Comparison of ENCODE assay signal across 19 cellular contexts in genomic region chr3:106275592-106275991, GRCh38.
"Had no signal": no experiment of that assay in that cellular context is flagged by ENCODE, and none has a peak within 500 bp of the region (broad histone marks: within the 10 kb centered on the region; RNA-seq: fewer than 3 reads in every experiment).

No MANE protein-coding gene starts in this region.

- DNase-seq: activated CD4-positive, alpha-beta memory T cell treated with anti-CD3 and anti-CD28 coated beads, Interleukin-2, amount 10 ng/mL, durations not matched to agents 7 days and 5 days; activated CD4-positive, alpha-beta T cell treated with anti-CD3 and anti-CD28 coated beads, Interleukin-2, amount 10 ng/mL, durations not matched to agents 7 days and 5 days; activated CD8-positive, alpha-beta memory T cell treated with anti-CD3 and anti-CD28 coated beads, Interleukin-2, amount 10 ng/mL, durations not matched to agents 7 days and 5 days; activated naive CD4-positive, alpha-beta T cell treated with anti-CD3 and anti-CD28 coated beads, Interleukin-2, amount 50 U/mL, for 16 hours; activated T-cell treated with anti-CD3 and anti-CD28 coated beads, Interleukin-2, amount 50 U/mL, for 24 hours; amygdala; MG63; NCI-H1105 treated with DMSO at 0.1 percent for 48 hours; NCI-H1436 treated with DMSO at 0.1 percent for 48 hours; NCI-H187; NCI-H2081; NCI-H446; NCI-H524; Peyer's patch; SHP77; SW 1271 had no signal

- H3K27ac Mint-ChIP-seq: activated CD4-positive, alpha-beta memory T cell treated with anti-CD3 and anti-CD28 coated beads, Interleukin-2, amount 10 ng/mL, durations not matched to agents 7 days and 5 days; activated CD4-positive, alpha-beta T cell treated with anti-CD3 and anti-CD28 coated beads, Interleukin-2, amount 10 ng/mL, durations not matched to agents 7 days and 5 days; activated CD8-positive, alpha-beta memory T cell treated with anti-CD3 and anti-CD28 coated beads, Interleukin-2, amount 10 ng/mL, durations not matched to agents 7 days and 5 days; activated T-cell treated with anti-CD3 and anti-CD28 coated beads, Interleukin-2, amount 50 U/mL, for 24 hours had no signal

- H3K4me3 Mint-ChIP-seq: activated CD4-positive, alpha-beta memory T cell treated with anti-CD3 and anti-CD28 coated beads, Interleukin-2, amount 10 ng/mL, durations not matched to agents 7 days and 5 days; activated CD4-positive, alpha-beta T cell treated with anti-CD3 and anti-CD28 coated beads, Interleukin-2, amount 10 ng/mL, durations not matched to agents 7 days and 5 days; activated CD8-positive, alpha-beta memory T cell treated with anti-CD3 and anti-CD28 coated beads, Interleukin-2, amount 10 ng/mL, durations not matched to agents 7 days and 5 days; activated T-cell treated with anti-CD3 and anti-CD28 coated beads, Interleukin-2, amount 50 U/mL, for 24 hours; brain had no signal

- H3K27me3 Mint-ChIP-seq: activated CD4-positive, alpha-beta memory T cell treated with anti-CD3 and anti-CD28 coated beads, Interleukin-2, amount 10 ng/mL, durations not matched to agents 7 days and 5 days; activated CD4-positive, alpha-beta T cell treated with anti-CD3 and anti-CD28 coated beads, Interleukin-2, amount 10 ng/mL, durations not matched to agents 7 days and 5 days; activated CD8-positive, alpha-beta memory T cell treated with anti-CD3 and anti-CD28 coated beads, Interleukin-2, amount 10 ng/mL, durations not matched to agents 7 days and 5 days; activated T-cell treated with anti-CD3 and anti-CD28 coated beads, Interleukin-2, amount 50 U/mL, for 24 hours; brain had no signal

- H3K36me3 Mint-ChIP-seq: brain had no signal

- ATAC-seq: activated CD8-positive, alpha-beta memory T cell treated with anti-CD3 and anti-CD28 coated beads, Interleukin-2, amount 10 ng/mL, durations not matched to agents 7 days and 5 days; SK-N-SH treated with all-trans-retinoic acid at 6 μM for 48 hours had no signal

- H3K4me3 ChIP-seq: MG63, Peyer's patch, SJSA1 had no signal
